ENCODE assay signal across 8 cellular contexts in genomic region chr17:1716912-1717695, GRCh38. TPM values are rescaled to one million over a fixed set of nuclear protein-coding genes. Genes with fewer than 3 reads are reported as not detected.
A peak's percentile ranks its signal among the peaks of the same experiment; 100 is the strongest.
DNase-seq lines count a peak whose midpoint lies in the region; TF ChIP-seq lines count a peak whose summit lies in the region.

No MANE protein-coding gene starts in this region.

- DNase-seq in GDM1 (lab: John Stamatoyannopoulos, UW) (peak; percentile 93), NAMALWA (ENCODE audit: low spot score) (peak; percentile 95), SK-N-DZ (ENCODE audit: low spot score) (peak; percentile 99), globus pallidus (ENCODE audit: low spot score) (peak; percentile 96), non-pigmented ciliary epithelial cell (ENCODE audit: low read depth) (peak; percentile 97), superior temporal gyrus (ENCODE audit: extremely low spot score) (peak; percentile 97)

- CTCF ChIA-PET in HEK293 (lab: Yijun Ruan, JAX), result interaction anchor here (0.6 to 5.1 kb wide), 14 partner anchors 12 to 528 kb away, joined by 3 to 44 read pairs (median 4); no protein-coding TSS in a partner anchor

- peak overlapping the region; percentile 68 for H3K4me3 ChIP-seq in HEK293 (ENCODE audit: low read depth, low read length)

- peak overlapping the region; percentile 95 for H3K4me3 Mint-ChIP-seq in activated naive CD4-positive, alpha-beta T cell treated with anti-CD3 and anti-CD28 coated beads, Interleukin-2, amount 50 U/mL, for 24 hours

- H3K9me3 Mint-ChIP-seq in activated naive CD4-positive, alpha-beta T cell treated with anti-CD3 and anti-CD28 coated beads, Interleukin-2, amount 50 U/mL, for 24 hours, result no peaks in the 10 kb centered on the region

- peak overlapping the region; percentile 99 for H3K27ac Mint-ChIP-seq in activated naive CD4-positive, alpha-beta T cell treated with anti-CD3 and anti-CD28 coated beads, Interleukin-2, amount 50 U/mL, for 24 hours

- peaks cover 16% of the 10 kb centered on the region for H3K4me1 ChIP-seq in HEK293 (ENCODE audit: control insufficient read depth, insufficient read depth, low read length)

- peaks cover 1% of the 10 kb centered on the region for H3K27me3 Mint-ChIP-seq in activated naive CD4-positive, alpha-beta T cell treated with anti-CD3 and anti-CD28 coated beads, Interleukin-2, amount 50 U/mL, for 24 hours

- peaks cover 22% of the 10 kb centered on the region for H3K4me1 Mint-ChIP-seq in activated naive CD4-positive, alpha-beta T cell treated with anti-CD3 and anti-CD28 coated beads, Interleukin-2, amount 50 U/mL, for 24 hours

- H3K9me3 ChIP-seq in HEK293 (ENCODE audit: control insufficient read depth, insufficient read depth, low read depth, low read length), result no peaks in the 10 kb centered on the region

- TF ChIP-seq CTCF in HEK293 (tag by site-specific recombination; IDR thresholded peaks at IDR 0.05), result no peak

- peaks cover under 1% of the 10 kb centered on the region for H3K36me3 Mint-ChIP-seq in activated naive CD4-positive, alpha-beta T cell treated with anti-CD3 and anti-CD28 coated beads, Interleukin-2, amount 50 U/mL, for 24 hours

- H3K36me3 ChIP-seq in HEK293 (ENCODE audit: control insufficient read depth in 2 of 2, insufficient read depth in 1 of 2, low read length in 2 of 2), result peaks cover 0 to 18% of the 10 kb centered on the region in 2 experiments; a peak in 1 of 3 replicates

- POLR2A ChIA-PET in HEK293 (lab: Yijun Ruan, JAX), result interaction anchor here (0.6 to 4.6 kb wide), 46 partner anchors 7 to 566 kb away, joined by 3 to 45 read pairs (median 5); partner anchors contain the start of genes INPP5K, OVCA2, PITPNA and PRPF8

- H3K27ac ChIP-seq in HEK293 (ENCODE audit: extremely low read depth, low read depth, low read length), result peak overlapping the region; percentile 98

TF ChIP-seq in HEK293, 187 proteins besides CTCF, POLR2A, EP300 and RAD21 (continues in another document):
- TF ChIP-seq KLF8 (tag by site-specific recombination; IDR thresholded peaks at IDR 0.05) (0 out of 2 replicates have a peak, but pooled peaks have one; percentile 29), ZNF830 (tag by site-specific recombination; IDR thresholded peaks at IDR 0.05; ENCODE audit: low read depth) (no peak), ZNF610 (tag by site-specific recombination; IDR thresholded peaks at IDR 0.05; ENCODE audit: borderline replicate concordance) (no peak), RBAK (tag by site-specific recombination; IDR thresholded peaks at IDR 0.05) (no peak), BCL11B (tag by site-specific recombination; IDR thresholded peaks at IDR 0.05; ENCODE audit: low read depth) (peak; percentile 13; the same call in 1 of the 2 replicates), ZNF791 (tag by site-specific recombination; IDR thresholded peaks at IDR 0.05) (no peak), ZNF354C (tag by site-specific recombination; IDR thresholded peaks at IDR 0.05; ENCODE audit: borderline replicate concordance, low read depth) (no peak), MEIS1 (CRISPR knock-in tag; IDR thresholded peaks at IDR 0.05; ENCODE audit: borderline replicate concordance) (no peak), ZNF404 (tag by site-specific recombination; IDR thresholded peaks at IDR 0.05) (no peak), ZEB2 (tag by site-specific recombination; IDR thresholded peaks at IDR 0.05) (no peak), ZBTB26 (tag by site-specific recombination; optimal IDR thresholded peaks at IDR 0.05) (no peak), HIC1 (tag by site-specific recombination; IDR thresholded peaks at IDR 0.05) (no peak), HOXA7 (CRISPR knock-in tag; IDR thresholded peaks at IDR 0.05; ENCODE audit: borderline replicate concordance) (no peak), ZBTB44 (tag by site-specific recombination; IDR thresholded peaks at IDR 0.05) (no peak), HOXC10 (CRISPR knock-in tag; IDR thresholded peaks at IDR 0.05) (no peak), ZNF561 (tag by site-specific recombination; IDR thresholded peaks at IDR 0.05; ENCODE audit: borderline replicate concordance) (0 out of 2 replicates have a peak, but pooled peaks have one; percentile 11), ZNF416 (tag by site-specific recombination; IDR thresholded peaks at IDR 0.05) (no peak), ZNF280C (tag by site-specific recombination; IDR thresholded peaks at IDR 0.05) (no peak), ZNF654 (tag by site-specific recombination; IDR thresholded peaks at IDR 0.05; ENCODE audit: low read depth) (no peak), GLIS2 (tag by site-specific recombination; IDR thresholded peaks at IDR 0.05) (peak; percentile 84), ZNF174 (tag by site-specific recombination; IDR thresholded peaks at IDR 0.05) (no peak), TCF7L2 (IDR thresholded peaks at IDR 0.05; ENCODE audit: borderline replicate concordance, low read depth, low read length) (peak; percentile 30; the same call in 1 of the 2 replicates), ZNF629 (tag by site-specific recombination; IDR thresholded peaks at IDR 0.05) (0 out of 2 replicates have a peak, but pooled peaks have one; percentile 43), ZBTB17 (tag by site-specific recombination; IDR thresholded peaks at IDR 0.05) (no peak), HOXD13 (CRISPR knock-in tag; IDR thresholded peaks at IDR 0.05; ENCODE audit: borderline replicate concordance) (no peak), YY1 (tag by site-specific recombination; IDR thresholded peaks at IDR 0.05) (no peak)

RNA-seq across cellular contexts. Expression of gene TLCD2, which starts 6.9 kb away (rescaled TPM):
- polyA plus RNA-seq in SK-N-DZ (2014; cell fraction: cytosol; rRNA removed), result 0.12 and 0.44 TPM in 2 replicates
- 0.15 and 0.43 TPM in 2 replicates for polyA plus RNA-seq in SK-N-DZ (2014; cell fraction: nucleus; rRNA removed)

RNA-seq across cellular contexts. Expression of gene WDR81, which starts 7.4 kb away (rescaled TPM):
- polyA plus RNA-seq in SK-N-DZ (2014; cell fraction: cytosol; rRNA removed), result 21.5 and 24.9 TPM in 2 replicates
- polyA plus RNA-seq in SK-N-DZ (2014; cell fraction: nucleus; rRNA removed), result 42.6 and 48.5 TPM in 2 replicates

RNA-seq across cellular contexts. Expression of gene SERPINF2, which starts 25.6 kb away (rescaled TPM):
- polyA plus RNA-seq in SK-N-DZ (2014; cell fraction: cytosol; rRNA removed), result 0.32 and 0.53 TPM in 2 replicates
- 0.65 and 1.1 TPM in 2 replicates for polyA plus RNA-seq in SK-N-DZ (2014; cell fraction: nucleus; rRNA removed)

RNA-seq across cellular contexts. Expression of gene PRPF8, which starts 32.4 kb away (rescaled TPM):
- polyA plus RNA-seq in SK-N-DZ (2014; cell fraction: cytosol; rRNA removed), result 121 and 134 TPM in 2 replicates
- 125 and 219 TPM in 2 replicates for polyA plus RNA-seq in SK-N-DZ (2014; cell fraction: nucleus; rRNA removed)

RNA-seq across cellular contexts. Expression of gene SERPINF1, which starts 44.8 kb away (rescaled TPM):
- polyA plus RNA-seq in SK-N-DZ (2014; cell fraction: cytosol; rRNA removed), result 458 and 511 TPM in 2 replicates
- polyA plus RNA-seq in SK-N-DZ (2014; cell fraction: nucleus; rRNA removed), result 288 and 352 TPM in 2 replicates

Comparison
In these comparisons a context has a peak if more than half of its experiments do, and no peak if none do; other contexts are left out.
1. Peak in every context shown above with its lines: DNase-seq, H3K4me3 ChIP-seq and H3K27ac ChIP-seq.